ENCODE assay signal across 8 cellular contexts in genomic region chr9:137453643-137454081, GRCh38. TPM values are rescaled to one million over a fixed set of nuclear protein-coding genes. Genes with fewer than 3 reads are reported as not detected.
DNase-seq lines count a peak whose midpoint lies in the region; ATAC-seq and TF ChIP-seq lines count a peak whose summit lies in the region.

No MANE protein-coding gene starts in this region.

- H3K27me3 ChIP-seq in transverse colon, result no peaks in the 10 kb centered on the region

- peaks cover 6 to 52% of the 10 kb centered on the region in 2 donors for H3K4me1 Mint-ChIP-seq in natural killer cell

- peaks cover 19 to 32% (median 28%) of the 10 kb centered on the region in 4 donors for H3K4me1 ChIP-seq in transverse colon

- H3K27me3 Mint-ChIP-seq in natural killer cell (ENCODE audit: low read depth in 2 of 2), result no peaks in the 10 kb centered on the region

- no peak for TF ChIP-seq POLR2A in transverse colon (IDR thresholded peaks at IDR 0.05)

- peak; percentile 82 to 90 (median 83) for ATAC-seq in natural killer cell

- H3K9me3 ChIP-seq in transverse colon, result no peaks in the 10 kb centered on the region

- intact Hi-C loops in natural killer cell (cut with micrococcal nuclease), result no loop called here
- intact Hi-C loops in transverse colon (cut with DNase I; ENCODE audit: low total_unique reads), result no loop called here

- 24% methylated on average over 15 of the region's 25 CpGs; no CpG with 5 or more reads in 1 of the 2 donors for WGBS in transverse colon (ENCODE audit: low coverage in 1 of 2), 2 donors

- no peaks in the 10 kb centered on the region for H3K36me3 ChIP-seq in transverse colon

- H3K27ac Mint-ChIP-seq in natural killer cell, result peak overlapping the region; percentile 50 to 70

- H3K9me3 Mint-ChIP-seq in natural killer cell, result no peaks in the 10 kb centered on the region

- in situ Hi-C loops in transverse colon (cut with MboI; ENCODE audit: low pct_ligation_motif_present in 1 of 4, low pct_unique_long_range_greater_than_20kb in 1 of 4, low sequenced_read_pairs in 3 of 4), result no loop called here

- DNase-seq in NCI-H748 (lab: John Stamatoyannopoulos, UW; ENCODE audit: unreplicated experiment) (peak; percentile 26), NCI-H748 treated with DMSO at 0.1 percent for 48 hours (lab: John Stamatoyannopoulos, UW) (no peak), NCI-H69 (lab: John Stamatoyannopoulos, UW) (peak; percentile 28), fibroblast of peridontal ligament (ENCODE audit: extremely low read depth) (peak; percentile 37), natural killer cell (peak; percentile 63), transverse colon (peak; percentile 85), NCI-H345 treated with DMSO at 0.1 percent for 48 hours (lab: John Stamatoyannopoulos, UW; ENCODE audit: unreplicated experiment) (no peak)
- DNase-seq in activated T-cell treated with anti-CD3 and anti-CD28 coated beads, Interleukin-2, amount 50 U/mL, for 1 hour, result peak; percentile 72

- TF ChIP-seq EP300 in transverse colon (IDR thresholded peaks at IDR 0.05; ENCODE audit: low read depth), result no peak

- TF ChIP-seq CTCF in natural killer cell (IDR thresholded peaks at IDR 0.05) (no peak), transverse colon (IDR thresholded peaks at IDR 0.05) (no peak)

- H3K4me3 ChIP-seq in transverse colon, result peak overlapping the region; percentile 24 to 44 (median 30)

- H3K4me3 Mint-ChIP-seq in natural killer cell, result peak overlapping the region; percentile 76

- peak overlapping the region in 3 of 4 donors; percentile 27 to 65 (median 55) for H3K27ac ChIP-seq in transverse colon

- no peaks in the 10 kb centered on the region for H3K36me3 Mint-ChIP-seq in natural killer cell

RNA-seq across cellular contexts. Expression of gene NSMF, which starts 5.5 kb away (rescaled TPM):
- total RNA-seq in natural killer cell (100 to 1,000 TPM in 1 of 3 donors, 10 to 100 TPM in 2; 78.1 to 111 (median 87.8) TPM), transverse colon (100 to 1,000 TPM in 1 of 4 donors, 10 to 100 TPM in 3; 44.6 to 130 (median 55.2) TPM)

RNA-seq across cellular contexts. Expression of gene ENTPD8, which starts 12.5 kb away (rescaled TPM):
- total RNA-seq in natural killer cell (not detected), transverse colon (100 to 1,000 TPM in 1 of 4 donors, 10 to 100 TPM in 3; 20.7 to 109 (median 63.8) TPM)

RNA-seq across cellular contexts. Expression of gene NOXA1, which starts 30.5 kb away (rescaled TPM):
- 1 to 10 TPM; 4.7 to 10.0 (median 7.7) TPM for total RNA-seq in natural killer cell
- 10 to 100 TPM; 19.7 to 53.9 (median 40.8) TPM for total RNA-seq in transverse colon

RNA-seq across cellular contexts. Expression of gene EXD3, which starts 30.7 kb away (rescaled TPM):
- total RNA-seq in natural killer cell (10 to 100 TPM; 28.0 to 35.3 (median 29.6) TPM), transverse colon (100 to 1,000 TPM in 1 of 4 donors, 10 to 100 TPM in 3; 47.6 to 228 (median 74.2) TPM)

Comparison
In these comparisons a context has a peak if more than half of its experiments do, and no peak if none do; other contexts are left out.
1. DNase-seq: peak in NCI-H748 (single experiment), NCI-H69 (single experiment), activated T-cell treated with anti-CD3 and anti-CD28 coated beads, Interleukin-2, amount 50 U/mL, for 1 hour (single experiment), fibroblast of peridontal ligament (single experiment), natural killer cell (single experiment) and transverse colon (single experiment); none in NCI-H748 treated with DMSO at 0.1 percent for 48 hours (single experiment) and NCI-H345 treated with DMSO at 0.1 percent for 48 hours (single experiment).
2. RNA of gene ENTPD8, which starts 12.5 kb away (total RNA-seq): 20.7 to 109 TPM in transverse colon; not detected in natural killer cell; every median in the first group is over 10 times any median in the second.